In the genomic region with DNA sequence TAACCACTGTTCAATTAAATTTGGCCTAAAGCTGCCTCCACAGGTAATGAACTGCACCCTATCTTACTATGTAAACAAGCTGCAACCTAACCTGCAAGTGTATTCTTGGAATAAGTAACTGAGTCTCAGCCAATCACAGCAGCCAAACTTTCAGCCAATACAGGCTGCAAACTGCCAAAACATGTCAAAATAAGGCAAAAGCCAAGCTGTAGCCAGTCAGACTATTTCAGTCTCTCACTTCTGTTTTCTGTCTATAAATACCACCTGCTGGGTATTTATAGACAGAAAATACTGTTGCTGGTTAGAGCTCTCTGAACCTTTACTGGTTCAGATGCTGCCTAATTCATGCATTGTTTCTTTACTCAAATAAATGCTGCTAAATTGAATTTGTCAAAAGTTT, we compare ENCODE assay signal across 9 cellular contexts. TPM values are rescaled to one million over a fixed set of nuclear protein-coding genes. Genes with fewer than 3 reads are reported as not detected.
DNase-seq lines count a peak whose midpoint lies in the region; ATAC-seq and TF ChIP-seq lines count a peak whose summit lies in the region.
"Had no signal": no experiment of that assay in that cellular context is flagged by ENCODE, and none has a peak within 500 bp of the region (broad histone marks: within the 10 kb centered on the region; RNA-seq: fewer than 3 reads in every experiment).

No MANE protein-coding gene starts in this region.

- DNase-seq in NCI-H2196 (lab: John Stamatoyannopoulos, UW; ENCODE audit: unreplicated experiment) (peak; percentile 8), NCI-H2196 treated with DMSO at 0.1 percent for 48 hours (lab: John Stamatoyannopoulos, UW; ENCODE audit: unreplicated experiment) (no peak), tibial nerve (ENCODE audit: low spot score in 2 of 2) (no peak), mesenchymal stem cell (no peak)
- DNase-seq in activated CD8-positive, alpha-beta memory T cell treated with anti-CD3 and anti-CD28 coated beads, Interleukin-2, amount 10 ng/mL, durations not matched to agents 7 days and 5 days: no peak

- no peak overlapping the region for H3K23ac ChIP-seq in mesenchymal stem cell (ENCODE audit: low read length in 2 of 2)

- no peak overlapping the region for H2BK12ac ChIP-seq in mesenchymal stem cell (ENCODE audit: low read length in 2 of 2)

- TF ChIP-seq POLR2A in Raji (IDR thresholded peaks at IDR 0.05; ENCODE audit: insufficient read depth, low read depth, low read length) (0 out of 2 replicates have a peak, but pooled peaks have one; percentile 39), tibial nerve (IDR thresholded peaks at IDR 0.05) (no peak)

- H3K4ac ChIP-seq in mesenchymal stem cell (ENCODE audit: low read depth in 1 of 2, low read length in 2 of 2): no peak overlapping the region

- H3K4me3 Mint-ChIP-seq in stimulated activated memory B cell treated with anti-CD40 and anti-IgM and Interleukin-4, amounts not matched to agents 10 μg/mL and 1 μg/mL and 100 μg/mL, for 72 hours: no peak overlapping the region
- H3K4me3 Mint-ChIP-seq in activated CD8-positive, alpha-beta memory T cell treated with anti-CD3 and anti-CD28 coated beads, Interleukin-2, amount 10 ng/mL, durations not matched to agents 7 days and 5 days: no peak overlapping the region

- H3K4me3 ChIP-seq in tibial nerve (no peak overlapping the region), mesenchymal stem cell (ENCODE audit: insufficient read depth in 1 of 2, low read depth in 1 of 2, low read length in 2 of 2) (no peak overlapping the region)
- H3K4me3 ChIP-seq: SJSA1 had no signal

- H3K36me3 ChIP-seq in tibial nerve (no peaks in the 10 kb centered on the region), mesenchymal stem cell (ENCODE audit: control insufficient read depth in 1 of 2, insufficient read depth in 2 of 2, low read depth in 1 of 2, low read length in 2 of 2) (no peaks in the 10 kb centered on the region)
- H3K36me3 ChIP-seq: SJSA1 had no signal

- H3K27me3 Mint-ChIP-seq in stimulated activated memory B cell treated with anti-CD40 and anti-IgM and Interleukin-4, amounts not matched to agents 10 μg/mL and 1 μg/mL and 100 μg/mL, for 72 hours: no peaks in the 10 kb centered on the region
- no peaks in the 10 kb centered on the region for H3K27me3 Mint-ChIP-seq in activated CD8-positive, alpha-beta memory T cell treated with anti-CD3 and anti-CD28 coated beads, Interleukin-2, amount 10 ng/mL, durations not matched to agents 7 days and 5 days

- no peak overlapping the region for H2AFZ ChIP-seq in mesenchymal stem cell (ENCODE audit: low read depth, low read length)

- no peak overlapping the region for H4K91ac ChIP-seq in mesenchymal stem cell (ENCODE audit: low read length)

- H2AK5ac ChIP-seq in mesenchymal stem cell (ENCODE audit: low read length, severe bottlenecking): no peak overlapping the region

- no peaks in the 10 kb centered on the region for H3K27me3 ChIP-seq in tibial nerve
- H3K27me3 ChIP-seq in mesenchymal stem cell (ENCODE audit: control insufficient read depth in 1 of 2, insufficient read depth in 1 of 2, low read length in 2 of 2): no peaks in the 10 kb centered on the region
- H3K27me3 ChIP-seq: SJSA1 had no signal

- H3K9me3 Mint-ChIP-seq in stimulated activated memory B cell treated with anti-CD40 and anti-IgM and Interleukin-4, amounts not matched to agents 10 μg/mL and 1 μg/mL and 100 μg/mL, for 72 hours: no peaks in the 10 kb centered on the region
- H3K9me3 Mint-ChIP-seq in activated CD8-positive, alpha-beta memory T cell treated with anti-CD3 and anti-CD28 coated beads, Interleukin-2, amount 10 ng/mL, durations not matched to agents 7 days and 5 days (ENCODE audit: low read depth): no peaks in the 10 kb centered on the region

- H4K8ac ChIP-seq in mesenchymal stem cell (ENCODE audit: low read length): no peak overlapping the region

- H2BK15ac ChIP-seq in mesenchymal stem cell (ENCODE audit: low read depth, poor library complexity, severe bottlenecking): no peak overlapping the region

- H3K9me3 ChIP-seq in tibial nerve (no peaks in the 10 kb centered on the region), mesenchymal stem cell (ENCODE audit: control insufficient read depth, low read length) (no peaks in the 10 kb centered on the region)
- H3K9me3 ChIP-seq: SJSA1 had no signal

- H3K4me1 ChIP-seq in tibial nerve: no peaks in the 10 kb centered on the region
- H3K4me1 ChIP-seq in mesenchymal stem cell (ENCODE audit: control insufficient read depth, insufficient read depth, low read depth, low read length): peaks cover 1% of the 10 kb centered on the region
- H3K4me1 ChIP-seq: SJSA1 had no signal

- no peak overlapping the region for H3K18ac ChIP-seq in mesenchymal stem cell (ENCODE audit: low read depth in 1 of 2, low read length in 2 of 2)

- no peak overlapping the region for H2BK5ac ChIP-seq in mesenchymal stem cell (ENCODE audit: low read depth, low read length, poor library complexity, severe bottlenecking)

- no peaks in the 10 kb centered on the region for H3K36me3 Mint-ChIP-seq in stimulated activated memory B cell treated with anti-CD40 and anti-IgM and Interleukin-4, amounts not matched to agents 10 μg/mL and 1 μg/mL and 100 μg/mL, for 72 hours
- H3K36me3 Mint-ChIP-seq in activated CD8-positive, alpha-beta memory T cell treated with anti-CD3 and anti-CD28 coated beads, Interleukin-2, amount 10 ng/mL, durations not matched to agents 7 days and 5 days: no peaks in the 10 kb centered on the region

- CTCF ChIA-PET in activated CD8-positive, alpha-beta memory T cell treated with anti-CD3 and anti-CD28 coated beads, Interleukin-2, amount 10 ng/mL, durations not matched to agents 7 days and 5 days (lab: Charles Lee): no interaction called here

- H2BK120ac ChIP-seq in mesenchymal stem cell (ENCODE audit: low read depth, low read length): no peak overlapping the region

- H3K4me1 Mint-ChIP-seq in stimulated activated memory B cell treated with anti-CD40 and anti-IgM and Interleukin-4, amounts not matched to agents 10 μg/mL and 1 μg/mL and 100 μg/mL, for 72 hours: peaks cover 19% of the 10 kb centered on the region
- H3K4me1 Mint-ChIP-seq in activated CD8-positive, alpha-beta memory T cell treated with anti-CD3 and anti-CD28 coated beads, Interleukin-2, amount 10 ng/mL, durations not matched to agents 7 days and 5 days: peaks cover 6% of the 10 kb centered on the region

- H3K79me1 ChIP-seq in mesenchymal stem cell (replicated peaks; ENCODE audit: low read length, poor library complexity, severe bottlenecking): peaks cover 17% of the 10 kb centered on the region

- no peak overlapping the region for H3K9ac ChIP-seq in mesenchymal stem cell (ENCODE audit: low read length)

- no peak overlapping the region for H3K14ac ChIP-seq in mesenchymal stem cell (ENCODE audit: low read length in 2 of 2)

- TF ChIP-seq CTCF in tibial nerve (IDR thresholded peaks at IDR 0.05): no peak

- peak overlapping the region; percentile 46 for H3K27ac Mint-ChIP-seq in stimulated activated memory B cell treated with anti-CD40 and anti-IgM and Interleukin-4, amounts not matched to agents 10 μg/mL and 1 μg/mL and 100 μg/mL, for 72 hours
- H3K27ac Mint-ChIP-seq in activated CD8-positive, alpha-beta memory T cell treated with anti-CD3 and anti-CD28 coated beads, Interleukin-2, amount 10 ng/mL, durations not matched to agents 7 days and 5 days: no peak overlapping the region

- TF ChIP-seq EP300 in tibial nerve (IDR thresholded peaks at IDR 0.05): no peak

- ATAC-seq in HG03066 (IDR thresholded peaks at IDR 0.05; ENCODE audit: low read depth, unreplicated experiment): peak; percentile 90
- peak; percentile 92 for ATAC-seq in stimulated activated memory B cell treated with anti-CD40 and anti-IgM and Interleukin-4, amounts not matched to agents 10 μg/mL and 1 μg/mL and 100 μg/mL, for 72 hours
- ATAC-seq in activated CD8-positive, alpha-beta memory T cell treated with anti-CD3 and anti-CD28 coated beads, Interleukin-2, amount 10 ng/mL, durations not matched to agents 7 days and 5 days: no peak

- no peak overlapping the region for H3K4me2 ChIP-seq in mesenchymal stem cell (ENCODE audit: low read length, poor library complexity, severe bottlenecking)

- H3K27ac ChIP-seq in tibial nerve (no peak overlapping the region), mesenchymal stem cell (ENCODE audit: low read length, poor library complexity, severe bottlenecking) (no peak overlapping the region)
- H3K27ac ChIP-seq: SJSA1 had no signal

RNA-seq across cellular contexts. Expression of gene C2orf76, which starts 14.3 kb away (rescaled TPM):
- 1 to 10 TPM; 6.2 to 9.9 TPM for total RNA-seq in activated CD8-positive, alpha-beta memory T cell treated with anti-CD3 and anti-CD28 coated beads, Interleukin-2, amount 10 ng/mL, durations not matched to agents 7 days and 5 days
- 10 to 100 TPM in 2 of 4 donors, 1 to 10 TPM in 2; 1.4 to 14.2 (median 9.4) TPM for total RNA-seq in tibial nerve
- 16.1 TPM for polyA plus RNA-seq in mesenchymal stem cell (2013, experiment 1 of 2)
- polyA plus RNA-seq in mesenchymal stem cell (2013, experiment 2 of 2): 16.7 TPM

RNA-seq across cellular contexts. Expression of gene DBI, which starts 14.4 kb away (rescaled TPM):
- 100 to 1,000 TPM; 151 to 179 TPM for total RNA-seq in activated CD8-positive, alpha-beta memory T cell treated with anti-CD3 and anti-CD28 coated beads, Interleukin-2, amount 10 ng/mL, durations not matched to agents 7 days and 5 days
- 100 to 1,000 TPM in 2 of 4 donors, 10 to 100 TPM in 2; 73.7 to 135 (median 105) TPM for total RNA-seq in tibial nerve
- 1,208 TPM for polyA plus RNA-seq in mesenchymal stem cell (2013, experiment 1 of 2)
- 1,195 TPM for polyA plus RNA-seq in mesenchymal stem cell (2013, experiment 2 of 2)
